ENCODE assay signal across 1 cellular context in the genomic region with DNA sequence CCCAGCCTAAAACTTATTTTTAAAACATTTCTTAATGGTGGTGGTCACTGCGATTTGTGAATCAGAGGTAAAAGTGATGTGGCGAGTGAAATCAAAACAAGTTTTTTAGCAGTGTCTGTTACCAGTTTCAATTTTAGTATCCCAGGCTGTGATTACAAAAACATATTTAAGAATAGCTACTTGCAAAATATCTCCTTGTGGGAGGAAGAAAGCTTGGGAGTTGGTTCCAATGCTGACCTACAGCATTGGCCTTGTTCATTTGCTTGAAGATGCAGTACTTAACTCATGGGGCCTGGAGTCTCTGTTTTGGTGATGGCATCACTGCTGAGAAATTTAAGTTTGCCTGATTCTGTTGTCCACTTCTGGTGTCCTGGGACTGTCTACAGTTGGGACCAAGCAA.
TF ChIP-seq lines count a peak whose summit lies in the region.

No MANE protein-coding gene starts in this region.

TF ChIP-seq in HCT116, 20 proteins besides CTCF, POLR2A, EP300 and RAD21 (continued from another document):
- TF ChIP-seq, protein P1, sequence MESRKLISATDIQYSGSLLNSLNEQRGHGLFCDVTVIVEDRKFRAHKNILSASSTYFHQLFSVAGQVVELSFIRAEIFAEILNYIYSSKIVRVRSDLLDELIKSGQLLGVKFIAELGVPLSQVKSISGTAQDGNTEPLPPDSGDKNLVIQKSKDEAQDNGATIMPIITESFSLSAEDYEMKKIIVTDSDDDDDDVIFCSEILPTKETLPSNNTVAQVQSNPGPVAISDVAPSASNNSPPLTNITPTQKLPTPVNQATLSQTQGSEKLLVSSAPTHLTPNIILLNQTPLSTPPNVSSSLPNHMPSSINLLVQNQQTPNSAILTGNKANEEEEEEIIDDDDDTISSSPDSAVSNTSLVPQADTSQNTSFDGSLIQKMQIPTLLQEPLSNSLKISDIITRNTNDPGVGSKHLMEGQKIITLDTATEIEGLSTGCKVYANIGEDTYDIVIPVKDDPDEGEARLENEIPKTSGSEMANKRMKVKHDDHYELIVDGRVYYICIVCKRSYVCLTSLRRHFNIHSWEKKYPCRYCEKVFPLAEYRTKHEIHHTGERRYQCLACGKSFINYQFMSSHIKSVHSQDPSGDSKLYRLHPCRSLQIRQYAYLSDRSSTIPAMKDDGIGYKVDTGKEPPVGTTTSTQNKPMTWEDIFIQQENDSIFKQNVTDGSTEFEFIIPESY (IDR thresholded peaks at IDR 0.05; ENCODE audit: extremely low read depth, insufficient replicate concordance, low read length), result no peak
- TF ChIP-seq TCF7L2 (IDR thresholded peaks at IDR 0.05; ENCODE audit: borderline replicate concordance, extremely low read depth, insufficient read depth, insufficient read length) (no peak), SRF (IDR thresholded peaks at IDR 0.05; ENCODE audit: low read depth) (no peak), ELF1 (IDR thresholded peaks at IDR 0.05; ENCODE audit: borderline replicate concordance, low read depth) (no peak)
